7 cellular contexts compared by ENCODE assay signal in the genomic region with DNA sequence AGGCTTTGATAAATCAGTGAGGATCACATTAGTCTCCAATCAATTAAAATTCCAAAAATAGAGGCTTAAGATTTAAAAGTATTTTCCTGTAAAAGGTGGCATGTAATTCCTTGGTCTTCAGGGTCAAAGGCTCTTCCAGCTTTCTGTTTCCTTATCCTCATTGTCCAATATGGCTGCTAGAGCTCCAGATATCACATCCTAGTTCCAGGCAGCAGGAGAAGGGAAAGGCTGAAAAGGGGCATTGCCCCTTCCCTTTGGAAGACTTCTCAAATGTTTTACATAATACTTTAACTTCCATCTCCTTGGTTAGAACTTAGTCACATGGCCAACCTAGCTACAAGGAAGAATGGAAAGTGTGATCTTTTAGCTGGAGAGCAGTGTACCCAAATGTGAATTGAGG. TPM values are rescaled to one million over a fixed set of nuclear protein-coding genes. Genes with fewer than 3 reads are reported as not detected.
"Had no signal": no experiment of that assay in that cellular context is flagged by ENCODE, and none has a peak within 500 bp of the region (broad histone marks: within the 10 kb centered on the region; RNA-seq: fewer than 3 reads in every experiment).

No MANE protein-coding gene starts in this region.

- FAIRE-seq: HepG2, HTR-8/SVneo had no signal

- DNase-seq: IMR-90, KBM-7, KG1 had no signal

- ATAC-seq: HepG2 had no signal

- H3K27ac ChIP-seq: HL-60 had no signal

RNA-seq across cellular contexts. Expression of a gene that starts 39.2 kb away (rescaled TPM):
- total RNA-seq: HepG2, HT-29 had no signal
- polyA plus RNA-seq: HepG2 had no signal
